Comparison of ENCODE assay signal across 7 cellular contexts in genomic region chr12:56206373-56207166, GRCh38. TPM values are rescaled to one million over a fixed set of nuclear protein-coding genes. Genes with fewer than 3 reads are reported as not detected.
A peak's percentile ranks its signal among the peaks of the same experiment; 100 is the strongest.
DNase-seq lines count a peak whose midpoint lies in the region; ATAC-seq lines count a peak whose summit lies in the region.

No MANE protein-coding gene starts in this region.

- no peak overlapping the region for H3K23ac ChIP-seq in neuronal stem cell (ENCODE audit: low read depth, low read length, poor library complexity)

- DNase-seq in EL, result peak; percentile 62
- DNase-seq in activated CD4-positive, alpha-beta T cell treated with anti-CD3 and anti-CD28 coated beads for 48 hours, result peak; percentile 54
- DNase-seq in neuronal stem cell (ENCODE audit: low spot score), result peak; percentile 31

- peaks cover 11% of the 10 kb centered on the region for H3K36me3 Mint-ChIP-seq in IgD-negative memory B cell

- no peaks in the 10 kb centered on the region for H3K27me3 Mint-ChIP-seq in IgD-negative memory B cell

- H4K91ac ChIP-seq in neuronal stem cell (ENCODE audit: low read depth, low read length, poor library complexity), result no peak overlapping the region

- H4K8ac ChIP-seq in neuronal stem cell (ENCODE audit: low read depth, low read length), result no peak overlapping the region

- H3K4ac ChIP-seq in neuronal stem cell (ENCODE audit: low read length), result no peak overlapping the region

- no peaks in the 10 kb centered on the region for H3K79me1 ChIP-seq in neuronal stem cell (ENCODE audit: low read depth, low read length)

- no peak overlapping the region for H3K4me3 ChIP-seq in neuronal stem cell (ENCODE audit: low read length in 2 of 2)

- no peak overlapping the region for H2BK12ac ChIP-seq in neuronal stem cell (ENCODE audit: low read length)

- H3K9me3 Mint-ChIP-seq in IgD-negative memory B cell, result no peaks in the 10 kb centered on the region

- ATAC-seq in esophagus mucosa, result peak; percentile 55
- ATAC-seq in HG02642 (IDR thresholded peaks at IDR 0.05; ENCODE audit: poor library complexity, unreplicated experiment), result no peak
- ATAC-seq in HG03097 (IDR thresholded peaks at IDR 0.05; ENCODE audit: low FRiP score, unreplicated experiment), result no peak

- H3K27ac Mint-ChIP-seq in IgD-negative memory B cell, result peak overlapping the region in 2 of 3 donors; percentile 11 to 87

- no peak overlapping the region for H3K27ac ChIP-seq in neuronal stem cell (replicated peaks; ENCODE audit: low read length)

- H2AFZ ChIP-seq in neuronal stem cell (ENCODE audit: low read length), result no peak overlapping the region

- peaks cover 34 to 66% of the 10 kb centered on the region in 2 donors for H3K36me3 ChIP-seq in neuronal stem cell (replicated peaks in 1 of 2; ENCODE audit: control insufficient read depth in 2 of 2, insufficient read depth in 2 of 2, low read length in 2 of 2)

- no peak overlapping the region for H2BK15ac ChIP-seq in neuronal stem cell (ENCODE audit: low read length)

- H3K4me2 ChIP-seq in neuronal stem cell (ENCODE audit: insufficient read depth, low read length, poor library complexity, severe bottlenecking), result no peak overlapping the region

- no peak overlapping the region for H3K14ac ChIP-seq in neuronal stem cell (ENCODE audit: low read length)

- WGBS in neuronal stem cell (ENCODE audit: extremely low coverage in 2 of 2, insufficient read length in 2 of 2, insufficient replicate concordance in 1 of 2), 2 donors, result no CpG with 5 or more reads among the region's 15 CpGs

- no peak overlapping the region for H2BK120ac ChIP-seq in neuronal stem cell (ENCODE audit: low read depth, low read length)

- peaks cover 15 to 19% (median 19%) of the 10 kb centered on the region in 3 donors for H3K4me1 Mint-ChIP-seq in IgD-negative memory B cell

- no peak overlapping the region for H3K4me3 Mint-ChIP-seq in IgD-negative memory B cell

- H3K18ac ChIP-seq in neuronal stem cell (ENCODE audit: low read length), result no peak overlapping the region

- no peak overlapping the region for H2AK5ac ChIP-seq in neuronal stem cell (ENCODE audit: low read depth, low read length)

- H3K9ac ChIP-seq in neuronal stem cell (ENCODE audit: low read depth, low read length, poor library complexity), result no peak overlapping the region

- no peaks in the 10 kb centered on the region for H3K27me3 ChIP-seq in neuronal stem cell (ENCODE audit: control insufficient read depth in 3 of 3, insufficient read depth in 3 of 3, low read depth in 1 of 3, low read length in 3 of 3)

- no peak overlapping the region for H2BK5ac ChIP-seq in neuronal stem cell (ENCODE audit: low read length)

- H3K9me3 ChIP-seq in neuronal stem cell (replicated peaks in 1 of 2; ENCODE audit: control insufficient read depth in 2 of 2, insufficient read depth in 1 of 2, low read depth in 1 of 2, low read length in 2 of 2), result peaks cover 0 to 3% of the 10 kb centered on the region in 2 donors

- no peaks in the 10 kb centered on the region for H3K4me1 ChIP-seq in neuronal stem cell (ENCODE audit: control insufficient read depth in 2 of 2, insufficient read depth in 1 of 2, low read depth in 1 of 2, low read length in 2 of 2)

RNA-seq across cellular contexts. Expression of gene RNF41, which starts 15.2 kb away (rescaled TPM):
- polyA plus RNA-seq in IgD-negative memory B cell, result 104 TPM
- 26.9 TPM for total RNA-seq in esophagus mucosa
- polyA plus RNA-seq in neuronal stem cell (2013, experiment 1 of 2), result 39.8 TPM
- 39.4 TPM for polyA plus RNA-seq in neuronal stem cell (2013, experiment 2 of 2)

RNA-seq across cellular contexts. Expression of gene SMARCC2, which starts 17.3 kb away (rescaled TPM):
- 81.9 TPM for polyA plus RNA-seq in IgD-negative memory B cell
- 44.4 TPM for total RNA-seq in esophagus mucosa
- 69.4 TPM for polyA plus RNA-seq in neuronal stem cell (2013, experiment 1 of 2)
- 66.2 TPM for polyA plus RNA-seq in neuronal stem cell (2013, experiment 2 of 2)

RNA-seq across cellular contexts. Expression of gene NABP2, which starts 17.6 kb away (rescaled TPM):
- 6.5 TPM for polyA plus RNA-seq in IgD-negative memory B cell
- 26.5 TPM for total RNA-seq in esophagus mucosa
- 28.0 TPM for polyA plus RNA-seq in neuronal stem cell (2013, experiment 1 of 2)
- 28.1 TPM for polyA plus RNA-seq in neuronal stem cell (2013, experiment 2 of 2)

RNA-seq across cellular contexts. Expression of gene SLC39A5, which starts 23.3 kb away (rescaled TPM):
- not detected for polyA plus RNA-seq in IgD-negative memory B cell
- not detected for total RNA-seq in esophagus mucosa
- 0.13 TPM for polyA plus RNA-seq in neuronal stem cell (2013, experiment 1 of 2)
- polyA plus RNA-seq in neuronal stem cell (2013, experiment 2 of 2), result 0.22 TPM

RNA-seq across cellular contexts. Expression of gene MYL6, which starts 48.4 kb away (rescaled TPM):
- 1,656 TPM for polyA plus RNA-seq in IgD-negative memory B cell
- total RNA-seq in esophagus mucosa, result 1,179 TPM
- polyA plus RNA-seq in neuronal stem cell (2013, experiment 1 of 2), result 1,112 TPM
- polyA plus RNA-seq in neuronal stem cell (2013, experiment 2 of 2), result 1,108 TPM
